ENCODE assay signal across 18 cellular contexts in genomic region chr6:149138699-149139294, GRCh38.
DNase-seq lines count a peak whose midpoint lies in the region; ATAC-seq lines count a peak whose summit lies in the region.
"Had no signal": no experiment of that assay in that cellular context is flagged by ENCODE, and none has a peak within 500 bp of the region (broad histone marks: within the 10 kb centered on the region; RNA-seq: fewer than 3 reads in every experiment).

No MANE protein-coding gene starts in this region.

- POLR2A ChIA-PET in naive thymus-derived CD8-positive, alpha-beta T cell (lab: Charles Lee) = interaction anchor here (1.0 to 3.1 kb wide), 3 partner anchors 9 to 32 kb away, joined by 3 to 32 read pairs (median 4); no protein-coding TSS in a partner anchor

- no peaks in the 10 kb centered on the region for H3K27me3 ChIP-seq in H7 (ENCODE audit: control insufficient read depth, insufficient read depth, low read length)

- intact Hi-C loops in activated naive CD4-positive, alpha-beta T cell treated with anti-CD3 and anti-CD28 coated beads for 36 hours (cut with micrococcal nuclease) = no loop called here

- no peak for DNase-seq in activated naive CD4-positive, alpha-beta T cell treated with anti-CD3 and anti-CD28 coated beads for 36 hours
- DNase-seq in activated naive CD4-positive, alpha-beta T cell treated with anti-CD3 and anti-CD28 coated beads, Interleukin-2, amount 50 U/mL, for 16 hours = no peak
- DNase-seq in H7 (peak; percentile 10), cerebellar nuclear complex (lab: John Stamatoyannopoulos, UW) (no peak), amniotic stem cell (lab: John Stamatoyannopoulos, UW) (no peak)
- DNase-seq in activated naive CD8-positive, alpha-beta T cell treated with anti-CD3 and anti-CD28 coated beads for 36 hours = no peak
- no peak for DNase-seq in naive thymus-derived CD8-positive, alpha-beta T cell
- DNase-seq: activated B cell treated with CpG ODN at 0.5 μM for 24 hours; EL; H9; KBM-7; mammary epithelial cell; NCI-H2029; NCI-H524 treated with DMSO at 0.1 percent for 48 hours; stimulated activated CD4-positive, alpha-beta T cell treated with anti-CD3 and anti-CD28 coated beads, Interleukin-4, amount 100 ng/mL, for 24 hours had no signal

- no peaks in the 10 kb centered on the region for H3K36me3 Mint-ChIP-seq in activated naive CD4-positive, alpha-beta T cell treated with anti-CD3 and anti-CD28 coated beads for 36 hours (ENCODE audit: low read depth)
- peaks cover 40% of the 10 kb centered on the region for H3K36me3 Mint-ChIP-seq in activated naive CD8-positive, alpha-beta T cell treated with anti-CD3 and anti-CD28 coated beads for 36 hours
- peaks cover 0 to 12% (median 7%) of the 10 kb centered on the region in 3 donors for H3K36me3 Mint-ChIP-seq in naive thymus-derived CD8-positive, alpha-beta T cell

- no peaks in the 10 kb centered on the region for H3K27me3 Mint-ChIP-seq in activated naive CD4-positive, alpha-beta T cell treated with anti-CD3 and anti-CD28 coated beads for 36 hours (ENCODE audit: low read depth)
- H3K27me3 Mint-ChIP-seq in activated naive CD8-positive, alpha-beta T cell treated with anti-CD3 and anti-CD28 coated beads for 36 hours = no peaks in the 10 kb centered on the region
- no peaks in the 10 kb centered on the region for H3K27me3 Mint-ChIP-seq in naive thymus-derived CD8-positive, alpha-beta T cell
- H3K27me3 Mint-ChIP-seq: activated B cell treated with CpG ODN at 0.5 μM for 24 hours had no signal

- peaks cover 42% of the 10 kb centered on the region for H3K4me1 Mint-ChIP-seq in activated naive CD4-positive, alpha-beta T cell treated with anti-CD3 and anti-CD28 coated beads for 36 hours (ENCODE audit: low read depth)
- H3K4me1 Mint-ChIP-seq in activated naive CD8-positive, alpha-beta T cell treated with anti-CD3 and anti-CD28 coated beads for 36 hours = peaks cover 35% of the 10 kb centered on the region
- peaks cover 22 to 33% (median 32%) of the 10 kb centered on the region in 4 donors for H3K4me1 Mint-ChIP-seq in naive thymus-derived CD8-positive, alpha-beta T cell

- no peak for ATAC-seq in naive thymus-derived CD8-positive, alpha-beta T cell
- no peak for ATAC-seq in GM21825 (IDR thresholded peaks at IDR 0.05; ENCODE audit: unreplicated experiment)

- CTCF ChIA-PET in activated naive CD4-positive, alpha-beta T cell treated with anti-CD3 and anti-CD28 coated beads for 36 hours (lab: Charles Lee) = interaction anchor here (1.0 to 2.4 kb wide), 3 partner anchors 25 to 293 kb away, joined by 3 to 7 read pairs (median 3); no protein-coding TSS in a partner anchor

- no peak overlapping the region for H3K4me3 ChIP-seq in H7 (ENCODE audit: insufficient read depth, low read depth, low read length)
- H3K4me3 ChIP-seq: prostate gland, skin epidermis had no signal

- H3K36me3 ChIP-seq in H7 (replicated peaks; ENCODE audit: control insufficient read depth, insufficient read depth, low read length) = no peaks in the 10 kb centered on the region
- H3K36me3 ChIP-seq: prostate gland had no signal

- H3K9me3 Mint-ChIP-seq in activated naive CD4-positive, alpha-beta T cell treated with anti-CD3 and anti-CD28 coated beads for 36 hours = no peaks in the 10 kb centered on the region
- H3K9me3 Mint-ChIP-seq in activated naive CD8-positive, alpha-beta T cell treated with anti-CD3 and anti-CD28 coated beads for 36 hours = peaks cover 12% of the 10 kb centered on the region
- H3K9me3 Mint-ChIP-seq in naive thymus-derived CD8-positive, alpha-beta T cell = peaks cover 0 to 19% (median 9%) of the 10 kb centered on the region in 9 donors
- H3K9me3 Mint-ChIP-seq: H9 had no signal

- H3K4me3 Mint-ChIP-seq in activated naive CD4-positive, alpha-beta T cell treated with anti-CD3 and anti-CD28 coated beads for 36 hours = no peak overlapping the region
- H3K4me3 Mint-ChIP-seq in activated naive CD8-positive, alpha-beta T cell treated with anti-CD3 and anti-CD28 coated beads for 36 hours = no peak overlapping the region
- H3K4me3 Mint-ChIP-seq in naive thymus-derived CD8-positive, alpha-beta T cell = peak overlapping the region in 2 of 10 donors; percentile 30 to 37
- H3K4me3 Mint-ChIP-seq: activated B cell treated with CpG ODN at 0.5 μM for 24 hours, H9 had no signal

- peak overlapping the region; percentile 78 for H3K27ac Mint-ChIP-seq in activated naive CD4-positive, alpha-beta T cell treated with anti-CD3 and anti-CD28 coated beads for 36 hours
- peak overlapping the region; percentile 87 for H3K27ac Mint-ChIP-seq in activated naive CD8-positive, alpha-beta T cell treated with anti-CD3 and anti-CD28 coated beads for 36 hours
- H3K27ac Mint-ChIP-seq in naive thymus-derived CD8-positive, alpha-beta T cell = peak overlapping the region; percentile 45 to 100 (median 80)
- H3K27ac Mint-ChIP-seq: activated B cell treated with CpG ODN at 0.5 μM for 24 hours had no signal
